21 cellular contexts compared by ENCODE assay signal in the genomic region with DNA sequence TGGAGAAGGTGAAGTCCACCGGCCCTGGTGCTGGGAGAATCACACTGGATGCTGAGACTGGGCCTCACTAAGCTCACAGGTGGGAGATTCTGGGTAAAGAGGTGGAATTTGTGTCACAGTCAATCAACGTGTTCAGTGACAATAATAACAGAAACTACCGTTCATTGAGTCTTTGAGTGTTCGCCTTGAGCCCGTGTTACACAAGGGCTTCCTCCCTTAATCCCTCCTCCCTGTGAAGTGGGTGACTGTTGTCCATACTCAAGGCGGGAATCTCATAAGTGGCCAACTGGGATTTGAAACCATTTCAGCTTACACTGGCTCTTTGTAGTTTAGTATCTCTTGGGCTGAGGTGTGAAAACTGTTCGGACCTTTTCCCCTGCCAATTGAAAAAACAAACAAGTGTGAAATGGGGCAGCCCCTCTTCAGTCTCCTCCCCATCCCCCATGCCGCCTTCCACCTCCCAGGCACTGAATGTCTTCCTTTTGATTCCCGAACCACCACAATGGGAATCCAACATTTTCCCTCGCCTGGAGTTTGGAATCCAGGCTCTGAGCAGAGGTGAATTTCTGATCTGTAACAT.
"Had no signal": no experiment of that assay in that cellular context is flagged by ENCODE, and none has a peak within 500 bp of the region (broad histone marks: within the 10 kb centered on the region; RNA-seq: fewer than 3 reads in every experiment).

No MANE protein-coding gene starts in this region.

- H3K4me1 ChIP-seq: gastrocnemius medialis, left ventricle myocardium inferior, spleen, transverse colon had no signal

- H3K9me3 ChIP-seq: gastrocnemius medialis, left ventricle myocardium inferior, lower lobe of right lung, spleen, transverse colon had no signal

- H3K4me3 ChIP-seq: dorsolateral prefrontal cortex, gastrocnemius medialis, left ventricle myocardium inferior, lower lobe of right lung, spleen, transverse colon had no signal

- H3K27ac ChIP-seq: dorsolateral prefrontal cortex, gastrocnemius medialis, left ventricle myocardium inferior, lower lobe of right lung, spleen, transverse colon had no signal

- FAIRE-seq: endometrium, keratinocyte had no signal

- DNase-seq: cortex of kidney; dorsolateral prefrontal cortex; effector CD8-positive, alpha-beta T cell; gastrocnemius medialis; glutamatergic neuron; immature natural killer cell; left ventricle myocardium inferior; lower lobe of right lung; naive B cell; nephron progenitor cell; posterior cingulate gyrus; spleen; stimulated activated CD4-positive, alpha-beta T cell treated with anti-CD3 and anti-CD28 coated beads, Interleukin-15, amount 100 ng/mL, for 24 hours; stimulated activated CD4-positive, alpha-beta T cell treated with anti-CD3 and anti-CD28 coated beads, Interleukin-1b, Interleukin-23, amount 100 ng/mL, for 48 hours; stimulated activated CD4-positive, alpha-beta T cell treated with anti-CD3 and anti-CD28 coated beads, Interleukin-4, amount 100 ng/mL, for 24 hours; transverse colon had no signal

- H3K36me3 ChIP-seq: gastrocnemius medialis, left ventricle myocardium inferior, lower lobe of right lung, spleen, transverse colon had no signal

- ATAC-seq: esophagus mucosa; gastrocnemius medialis; lower lobe of right lung; sciatic nerve; stimulated activated memory B cell treated with anti-CD40 and anti-IgM and Interleukin-4, amounts not matched to agents 10 μg/mL and 1 μg/mL and 100 μg/mL, for 72 hours had no signal
